In the genomic region with DNA sequence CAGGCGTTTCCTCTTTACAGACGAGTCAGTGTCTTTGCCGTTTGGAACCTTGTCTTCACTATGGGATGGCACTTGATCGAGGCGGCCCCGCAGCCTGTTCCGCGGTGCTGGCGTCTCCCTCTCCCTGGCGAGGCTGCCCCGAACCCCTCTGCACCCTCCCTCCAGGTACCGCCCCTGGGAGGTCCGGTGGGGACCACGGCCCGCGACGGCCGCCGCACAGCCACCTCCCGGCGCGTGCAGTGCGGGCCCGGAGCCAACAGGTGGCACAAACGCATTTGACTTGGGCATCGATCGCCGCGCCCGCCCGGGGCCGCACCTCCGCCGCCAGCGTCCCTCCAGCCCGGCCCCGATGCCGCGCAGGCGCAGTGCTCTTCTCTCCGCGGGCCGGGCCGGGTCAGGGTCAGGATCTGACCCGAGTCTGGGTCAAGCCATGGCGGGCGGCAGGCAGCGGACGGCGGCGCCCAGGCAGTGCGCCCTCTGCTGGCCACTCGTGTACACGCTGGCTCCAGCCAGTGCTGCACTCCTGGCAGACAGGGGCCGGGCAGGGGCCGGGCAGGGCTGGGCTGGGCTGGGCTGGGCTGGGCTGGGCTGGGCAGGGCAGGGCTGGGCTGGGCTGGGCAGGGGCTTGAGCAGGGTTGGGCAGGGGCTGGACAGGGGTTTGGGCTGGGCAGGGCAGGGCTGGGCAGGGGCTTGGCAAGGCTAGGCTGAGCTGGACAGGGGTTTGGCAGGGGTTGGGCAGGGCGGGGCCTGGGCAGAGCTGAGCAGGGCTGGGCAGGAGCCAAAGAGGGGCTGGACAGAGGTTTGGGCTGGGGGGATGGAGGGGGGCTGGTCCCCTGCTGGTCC, we compare ENCODE assay signal across 8 cellular contexts.
A peak's percentile ranks its signal among the peaks of the same experiment; 100 is the strongest.
DNase-seq lines count a peak whose midpoint lies in the region; ATAC-seq, FAIRE-seq and TF ChIP-seq lines count a peak whose summit lies in the region.

No MANE protein-coding gene starts in this region.

- POLR2A ChIA-PET in BJ (lab: Charles Lee), result no interaction called here

- H3K9me3 Mint-ChIP-seq in neural crest cell, result no peaks in the 10 kb centered on the region

- H3K27me3 Mint-ChIP-seq in neural crest cell (ENCODE audit: low read depth), result peaks cover 35% of the 10 kb centered on the region

- no peak overlapping the region for H3K4me3 Mint-ChIP-seq in neural crest cell

- H3K36me3 Mint-ChIP-seq in neural crest cell (ENCODE audit: low read depth), result no peaks in the 10 kb centered on the region

- peak; percentile 87 for ATAC-seq in HG03378 (IDR thresholded peaks at IDR 0.05; ENCODE audit: unreplicated experiment)

- H3K27ac ChIP-seq in subcutaneous abdominal adipose tissue (ENCODE audit: low read depth, low read length), result no peak overlapping the region

- no peak overlapping the region for H3K27ac Mint-ChIP-seq in neural crest cell (ENCODE audit: unreplicated experiment)

- CTCF ChIA-PET in BJ (lab: Yijun Ruan, JAX), result interaction anchor here (0.8 to 5.1 kb wide), 5 partner anchors 14 to 282 kb away, joined by 3 to 47 read pairs (median 7); no protein-coding TSS in a partner anchor

- H3K9me3 ChIP-seq in subcutaneous abdominal adipose tissue (ENCODE audit: control insufficient read depth in 5 of 5, low read length in 5 of 5), result peaks cover 0 to under 1% (median 0%) of the 10 kb centered on the region in 5 donors

- peaks cover 0 to 5% (median 4%) of the 10 kb centered on the region in 5 donors for H3K4me1 ChIP-seq in subcutaneous abdominal adipose tissue (ENCODE audit: control insufficient read depth in 5 of 5, insufficient read depth in 5 of 5, low read length in 5 of 5)

- H3K4me1 Mint-ChIP-seq in neural crest cell, result no peaks in the 10 kb centered on the region

- no peaks in the 10 kb centered on the region for H3K27me3 ChIP-seq in BJ (ENCODE audit: control insufficient read depth, insufficient read depth, low read length)
- peaks cover 0 to 3% (median 0%) of the 10 kb centered on the region in 5 donors for H3K27me3 ChIP-seq in subcutaneous abdominal adipose tissue (ENCODE audit: control insufficient read depth in 5 of 5, insufficient read depth in 4 of 5, low read length in 5 of 5)

- H3K9ac ChIP-seq in subcutaneous abdominal adipose tissue (ENCODE audit: low read length in 5 of 5), result peak overlapping the region in 1 of 5 donors; percentile 41

- FAIRE-seq in GM19239 (lab: Jason Lieb, UNC), result no peak

- TF ChIP-seq CTCF in BJ (IDR thresholded peaks at IDR 0.05; ENCODE audit: insufficient read depth, low read depth, low read length), result peak; percentile 69
- TF ChIP-seq CTCF in fibroblast of mammary gland (conservative IDR thresholded peaks at IDR 0.05; ENCODE audit: control insufficient read depth, insufficient read depth, low read depth, low read length), result peak; percentile 43
- TF ChIP-seq CTCF in neural crest cell (conservative IDR thresholded peaks at IDR 0.05), result peak; percentile 81

- H3K4me3 ChIP-seq in BJ (ENCODE audit: low read depth, low read length) (peak overlapping the region; percentile 21), fibroblast of mammary gland (ENCODE audit: control insufficient read depth, low read depth, low read length) (no peak overlapping the region), subcutaneous abdominal adipose tissue (ENCODE audit: low read depth in 1 of 5, low read length in 5 of 5) (peak overlapping the region in 4 of 5 donors; percentile 39 to 68 (median 58))

- no peak for DNase-seq in BJ (ENCODE audit: low read depth)
- DNase-seq in GM19239 (ENCODE audit: insufficient read length, low spot score), result peak; percentile 90
- DNase-seq in NOMO-1 treated with dmso at 0.1 percent for 144 hours (lab: John Stamatoyannopoulos, UW; ENCODE audit: unreplicated experiment), result peak; percentile 71
- peak; percentile 71 to 78 for DNase-seq in activated T-cell treated with anti-CD3 and anti-CD28 coated beads, Interleukin-2, amount 50 U/mL, for 48 hours
- DNase-seq in fibroblast of mammary gland (ENCODE audit: low read depth), result peak; percentile 20
- peak; percentile 94 for DNase-seq in neural crest cell (ENCODE audit: low read depth, low spot score)

- H3K36me3 ChIP-seq in BJ (ENCODE audit: control insufficient read depth, insufficient read depth, low read length), result no peaks in the 10 kb centered on the region
- no peaks in the 10 kb centered on the region for H3K36me3 ChIP-seq in subcutaneous abdominal adipose tissue (ENCODE audit: control insufficient read depth in 5 of 5, insufficient read depth in 5 of 5, low read length in 5 of 5)
